Comparison of ENCODE assay signal across 1 cellular context in the genomic region with DNA sequence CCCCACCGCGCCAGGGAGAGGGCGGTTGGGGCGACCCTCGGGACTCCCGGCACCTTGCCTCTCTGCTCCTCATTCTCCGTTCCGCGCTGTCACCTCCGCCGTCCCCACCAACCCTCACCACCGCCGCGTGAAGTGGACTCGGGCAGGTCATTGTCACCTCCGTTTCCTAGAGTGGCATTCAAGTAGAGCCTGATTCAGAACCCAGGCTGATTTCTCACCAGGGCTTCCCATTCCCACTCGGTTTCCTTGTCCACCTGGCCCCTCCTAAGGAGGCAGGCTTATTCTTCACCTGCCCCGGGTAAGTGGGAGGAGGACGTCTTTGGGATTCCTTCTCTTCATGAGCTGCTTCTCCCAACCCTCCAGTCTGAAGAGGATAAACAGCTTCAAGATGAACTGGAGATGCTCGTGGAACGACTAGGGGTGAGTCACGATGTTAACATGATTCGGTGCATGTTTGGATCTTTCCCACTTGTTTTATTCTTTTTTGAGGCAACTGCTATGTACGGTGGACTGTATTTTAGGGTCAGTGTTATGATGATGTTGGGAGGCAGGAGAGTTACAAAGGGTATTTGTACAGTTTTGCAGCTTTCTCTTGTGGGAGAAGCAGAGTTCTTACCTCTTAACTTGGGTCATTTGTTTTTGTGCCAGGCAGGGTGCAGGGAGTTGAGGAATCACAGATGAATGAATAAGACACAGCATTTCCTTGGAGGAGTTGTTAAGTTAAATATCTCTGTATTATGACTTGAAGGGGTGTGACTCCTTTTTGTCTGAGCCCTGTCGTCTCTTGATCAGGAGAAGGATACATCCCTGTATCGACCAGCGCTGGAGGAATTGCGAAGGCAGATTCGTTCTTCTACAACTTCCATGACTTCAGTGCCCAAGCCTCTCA.
TF ChIP-seq lines count a peak whose summit lies in the region.

No MANE protein-coding gene starts in this region.

TF ChIP-seq in HepG2, 621 proteins besides CTCF, POLR2A, EP300 and RAD21 (continued from another document):
- TF ChIP-seq ZNF891 (CRISPR knock-in tag; IDR thresholded peaks at IDR 0.05) (peak; percentile 62; the same call in 1 of the 2 replicates), ZNF224 (CRISPR knock-in tag; IDR thresholded peaks at IDR 0.05) (no peak)
- TF ChIP-seq, protein P1, sequence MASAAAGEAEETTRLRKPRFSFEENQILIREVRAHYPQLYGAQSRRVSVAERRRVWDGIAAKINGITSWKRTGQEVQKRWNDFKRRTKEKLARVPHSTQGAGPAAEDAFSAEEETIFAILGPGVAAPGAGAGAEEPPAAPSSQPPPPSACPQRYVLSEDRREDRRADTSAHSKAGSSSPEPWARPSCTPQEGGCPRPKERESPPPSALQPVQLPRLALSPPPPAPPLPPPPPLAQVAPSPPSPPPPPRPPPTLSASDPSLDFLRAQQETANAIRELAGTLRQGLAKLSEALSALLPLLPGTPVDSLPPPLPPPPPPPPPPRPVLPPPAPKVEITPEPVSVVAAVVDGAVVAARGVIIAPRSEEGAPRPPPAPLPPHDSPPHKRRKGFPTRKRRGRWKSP (CRISPR knock-in tag; IDR thresholded peaks at IDR 0.05), result 0 out of 2 replicates have a peak, but pooled peaks have one; percentile 2
